Comparison of ENCODE assay signal across 8 cellular contexts in the genomic region with DNA sequence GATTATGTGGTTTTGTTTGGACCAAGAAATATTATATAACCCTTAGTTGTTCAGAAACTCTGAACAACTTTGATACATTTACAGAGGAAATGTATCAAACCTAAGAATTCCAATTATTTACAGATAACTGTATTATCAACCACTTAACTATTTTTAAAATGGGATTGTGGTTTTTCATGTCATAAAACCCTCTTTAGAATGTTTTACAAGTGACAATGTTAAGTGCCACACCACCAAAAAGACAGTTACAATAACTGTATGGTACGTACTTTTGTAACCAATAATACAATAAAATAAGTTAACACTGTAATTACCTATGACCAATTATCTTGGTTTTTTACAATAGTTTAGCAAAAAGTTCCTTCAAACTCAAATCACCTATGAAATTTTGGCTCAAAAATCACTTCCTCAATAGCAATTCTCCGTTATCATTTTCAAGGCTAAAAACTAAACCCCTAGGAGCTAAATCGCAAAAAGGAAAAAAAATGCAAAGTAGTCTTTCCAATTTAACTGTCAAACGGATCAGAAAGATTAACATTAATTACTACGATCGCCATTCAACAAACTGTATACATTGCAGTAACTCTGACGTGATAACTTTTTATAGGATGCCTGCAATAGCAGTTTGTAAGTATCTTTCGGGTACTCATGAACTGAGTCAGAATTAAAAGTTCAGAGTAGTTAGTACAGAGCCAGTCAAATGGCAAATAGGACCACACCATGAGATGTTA. TPM values are rescaled to one million over a fixed set of nuclear protein-coding genes. Genes with fewer than 3 reads are reported as not detected.
DNase-seq lines count a peak whose midpoint lies in the region; ATAC-seq and TF ChIP-seq lines count a peak whose summit lies in the region.

No MANE protein-coding gene starts in this region.

- TF ChIP-seq CTCF in cardiac muscle cell (IDR thresholded peaks at IDR 0.05; ENCODE audit: low read depth, low read length), result no peak
- no peak for TF ChIP-seq CTCF in right lobe of liver (IDR thresholded peaks at IDR 0.05)

- H3K9me3 Mint-ChIP-seq in activated T-helper 2 cell treated with anti-CD3 and anti-CD28 coated beads, Interferon-gamma antibody, Interleukin-2, Interleukin-4, amounts not matched to agents 10 μg/mL and 5 μg/mL and 100 μg/mL, durations not matched to agents 14 hours and 24 hours and 36 hours, result no peaks in the 10 kb centered on the region

- no peaks in the 10 kb centered on the region for H3K27me3 ChIP-seq in cardiac muscle cell
- no peaks in the 10 kb centered on the region for H3K27me3 ChIP-seq in right lobe of liver

- WGBS in right lobe of liver (ENCODE audit: insufficient coverage, low coverage, low lambda C conversion rate, missing lambda C conversion rate), result 0% methylated on average over 8 of the region's 8 CpGs
- under 1% methylated on average over 8 of the region's 8 CpGs for WGBS in urinary bladder

- peak overlapping the region; percentile 96 for H3K27ac Mint-ChIP-seq in activated T-helper 2 cell treated with anti-CD3 and anti-CD28 coated beads, Interferon-gamma antibody, Interleukin-2, Interleukin-4, amounts not matched to agents 10 μg/mL and 5 μg/mL and 100 μg/mL, durations not matched to agents 14 hours and 24 hours and 36 hours

- H3K36me3 Mint-ChIP-seq in activated T-helper 2 cell treated with anti-CD3 and anti-CD28 coated beads, Interferon-gamma antibody, Interleukin-2, Interleukin-4, amounts not matched to agents 10 μg/mL and 5 μg/mL and 100 μg/mL, durations not matched to agents 14 hours and 24 hours and 36 hours (ENCODE audit: low read depth), result peaks cover 15% of the 10 kb centered on the region

- TF ChIP-seq POLR2A in right lobe of liver (IDR thresholded peaks at IDR 0.05), result no peak

- H3K9me3 ChIP-seq in cardiac muscle cell (ENCODE audit: low read depth) (no peaks in the 10 kb centered on the region), right lobe of liver (no peaks in the 10 kb centered on the region)

- DNase-seq in cardiac muscle cell (ENCODE audit: low read depth in 1 of 2, low spot score in 1 of 2) (no peak), Right ventricle myocardium superior (no peak), right lobe of liver (no peak), NCI-H146 treated with DMSO at 0.1 percent for 48 hours (lab: John Stamatoyannopoulos, UW; ENCODE audit: unreplicated experiment) (no peak), NCI-H1436 (lab: John Stamatoyannopoulos, UW) (no peak), SIG-M5 treated with dmso at 0.1 percent for 504 hours (lab: John Stamatoyannopoulos, UW; ENCODE audit: unreplicated experiment) (no peak)
- no peak for DNase-seq in activated T-helper 2 cell treated with anti-CD3 and anti-CD28 coated beads, Interferon-gamma antibody, Interleukin-2, Interleukin-4, amounts not matched to agents 10 μg/mL and 5 μg/mL and 100 μg/mL, durations not matched to agents 14 hours and 24 hours and 36 hours (ENCODE audit: low spot score)

- intact Hi-C loops in Right ventricle myocardium superior (cut with DNase I), result loop anchor here (5.0 kb wide), 1 partner anchor 103 kb away; no protein-coding TSS in a partner anchor
- intact Hi-C loops in activated T-helper 2 cell treated with anti-CD3 and anti-CD28 coated beads, Interferon-gamma antibody, Interleukin-2, Interleukin-4, amounts not matched to agents 10 μg/mL and 5 μg/mL and 100 μg/mL, durations not matched to agents 14 hours and 24 hours and 36 hours (cut with micrococcal nuclease), result loop anchor here (2.0 to 10.0 kb wide), 6 partner anchors 25 to 631 kb away; partner anchors contain the start of genes ESCO1 and MIB1
- intact Hi-C loops in right lobe of liver (cut with DNase I), result loop anchor here in 1 of 2 donors (10.0 kb wide), 1 partner anchor 135 kb away; no protein-coding TSS in a partner anchor

- H3K4me1 Mint-ChIP-seq in activated T-helper 2 cell treated with anti-CD3 and anti-CD28 coated beads, Interferon-gamma antibody, Interleukin-2, Interleukin-4, amounts not matched to agents 10 μg/mL and 5 μg/mL and 100 μg/mL, durations not matched to agents 14 hours and 24 hours and 36 hours (ENCODE audit: low read depth), result peaks cover 32% of the 10 kb centered on the region

- no peaks in the 10 kb centered on the region for H3K27me3 Mint-ChIP-seq in activated T-helper 2 cell treated with anti-CD3 and anti-CD28 coated beads, Interferon-gamma antibody, Interleukin-2, Interleukin-4, amounts not matched to agents 10 μg/mL and 5 μg/mL and 100 μg/mL, durations not matched to agents 14 hours and 24 hours and 36 hours (ENCODE audit: low read depth)

- peak overlapping the region; percentile 85 for H3K4me3 ChIP-seq in cardiac muscle cell
- H3K4me3 ChIP-seq in right lobe of liver, result peak overlapping the region; percentile 88 to 94 (median 94)
- H3K4me3 ChIP-seq in urinary bladder (ENCODE audit: low read depth, low read length), result peak overlapping the region; percentile 93

- ATAC-seq in Right ventricle myocardium superior (ENCODE audit: poor library complexity) (no peak), right lobe of liver (no peak)

- H3K4me3 Mint-ChIP-seq in activated T-helper 2 cell treated with anti-CD3 and anti-CD28 coated beads, Interferon-gamma antibody, Interleukin-2, Interleukin-4, amounts not matched to agents 10 μg/mL and 5 μg/mL and 100 μg/mL, durations not matched to agents 14 hours and 24 hours and 36 hours (ENCODE audit: low read depth), result peak overlapping the region; percentile 96

- H3K4me1 ChIP-seq in cardiac muscle cell (ENCODE audit: low read depth) (peaks cover 20% of the 10 kb centered on the region), right lobe of liver (peaks cover 0 to 46% (median 14%) of the 10 kb centered on the region in 4 donors), urinary bladder (ENCODE audit: insufficient read depth) (peaks cover 3% of the 10 kb centered on the region)

- H3K36me3 ChIP-seq in cardiac muscle cell (no peaks in the 10 kb centered on the region), right lobe of liver (no peaks in the 10 kb centered on the region), urinary bladder (ENCODE audit: insufficient read depth) (no peaks in the 10 kb centered on the region)

- H3K27ac ChIP-seq in cardiac muscle cell (no peak overlapping the region), right lobe of liver (peak overlapping the region in 1 of 3 donors; percentile 98), urinary bladder (ENCODE audit: low read depth) (no peak overlapping the region)

RNA-seq across cellular contexts. Expression of gene ROCK1, which starts 1.5 kb away (rescaled TPM):
- total RNA-seq in cardiac muscle cell, result 14.0 and 27.3 TPM in 2 replicates
- 27.7 and 31.2 TPM in 2 replicates for polyA plus RNA-seq in cardiac muscle cell
- total RNA-seq in Right ventricle myocardium superior, result 31.4 TPM
- total RNA-seq in activated T-helper 2 cell treated with anti-CD3 and anti-CD28 coated beads, Interferon-gamma antibody, Interleukin-2, Interleukin-4, amounts not matched to agents 10 μg/mL and 5 μg/mL and 100 μg/mL, durations not matched to agents 14 hours and 24 hours and 36 hours, result 53.9 and 60.9 TPM in 2 replicates
- 10 to 100 TPM; 17.1 to 23.2 (median 21.6) TPM for total RNA-seq in right lobe of liver
- 128 TPM for total RNA-seq in urinary bladder
- 34.2 TPM for polyA plus RNA-seq in urinary bladder
